In the genomic region with DNA sequence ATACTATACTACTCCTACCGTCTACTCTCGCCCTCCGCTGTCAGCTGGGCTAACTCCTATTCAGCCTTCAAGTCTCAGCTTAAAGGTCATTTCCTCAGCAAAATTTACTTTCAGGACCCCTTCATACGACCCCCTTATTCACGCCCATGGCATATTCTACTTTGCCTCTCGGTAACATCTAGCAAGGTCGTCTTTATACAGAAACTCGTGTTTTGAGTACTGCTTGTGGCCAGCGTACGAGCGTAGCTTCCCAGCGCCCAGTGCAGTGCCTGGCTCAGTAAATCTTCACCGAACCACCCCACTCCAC, we compare ENCODE assay signal across 8 cellular contexts. TPM values are rescaled to one million over a fixed set of nuclear protein-coding genes. Genes with fewer than 3 reads are reported as not detected.
A peak's percentile ranks its signal among the peaks of the same experiment; 100 is the strongest.
DNase-seq lines count a peak whose midpoint lies in the region; ATAC-seq and TF ChIP-seq lines count a peak whose summit lies in the region.

No MANE protein-coding gene starts in this region.

- ATAC-seq in HCT116: peak; percentile 30
- ATAC-seq in activated naive CD4-positive, alpha-beta T cell treated with anti-CD3 and anti-CD28 coated beads, Interleukin-2, amount 50 U/mL, for 72 hours: peak in 1 of 2 donors; percentile 36
- ATAC-seq in HG03135 (IDR thresholded peaks at IDR 0.05; ENCODE audit: unreplicated experiment): no peak

- RAD21 ChIA-PET in HCT116 (lab: Charles Lee; ENCODE audit: low non-redundant PET in 1 of 2, low total read pairs in 2 of 2, uncharacterized antibody in 2 of 2, unreplicated experiment in 2 of 2): no interaction called here

- no TSS peak for BruUV-seq in HCT116 (replicated peaks; lab: Mats Ljungman, UMichigan)

- H3K4me1 ChIP-seq in HCT116 (ENCODE audit: control insufficient read depth in 1 of 2, insufficient read depth in 2 of 2, low read length in 2 of 2): peaks cover 9 to 15% of the 10 kb centered on the region in 2 experiments; a peak in 3 of 4 replicates
- H3K4me1 ChIP-seq in thyroid gland: peaks cover 8 to 15% of the 10 kb centered on the region in 2 donors

- H3K36me3 Mint-ChIP-seq in activated naive CD4-positive, alpha-beta T cell treated with anti-CD3 and anti-CD28 coated beads, Interleukin-2, amount 50 U/mL, for 72 hours: peaks cover 23 to 28% of the 10 kb centered on the region in 2 donors

- peak overlapping the region; percentile 83 for H3K9ac ChIP-seq in HCT116 (ENCODE audit: low read length)

- peaks cover 21% of the 10 kb centered on the region for H3K79me2 ChIP-seq in HCT116 (ENCODE audit: insufficient read depth, low read length)

- no peak for TF ChIP-seq RAD21 in HCT116 (IDR thresholded peaks at IDR 0.05; ENCODE audit: low read depth)

- WGBS in thyroid gland, 2 donors: 3% methylated on average over 13 of the region's 13 CpGs

- H3K9me3 ChIP-seq in HCT116 (ENCODE audit: control insufficient read depth in 1 of 2, insufficient read depth in 1 of 2, low read depth in 1 of 2, low read length in 2 of 2): no peaks in the 10 kb centered on the region
- H3K9me3 ChIP-seq in thyroid gland: no peaks in the 10 kb centered on the region

- H2AFZ ChIP-seq in HCT116 (ENCODE audit: low read depth, low read length, poor library complexity, severe bottlenecking): peak overlapping the region; percentile 29

- no peaks in the 10 kb centered on the region for H3K9me2 ChIP-seq in HCT116 (ENCODE audit: insufficient read depth)

- peaks cover 23 to 25% of the 10 kb centered on the region in 2 experiments for H3K36me3 ChIP-seq in HCT116 (ENCODE audit: control insufficient read depth in 1 of 2, insufficient read depth in 2 of 2, low read length in 2 of 2)
- H3K36me3 ChIP-seq in kidney epithelial cell (ENCODE audit: control insufficient read depth, insufficient read depth, low read length): peaks cover 1% of the 10 kb centered on the region
- peaks cover 31 to 36% of the 10 kb centered on the region in 2 donors for H3K36me3 ChIP-seq in thyroid gland

- H3K27ac ChIP-seq in HCT116 (ENCODE audit: low read depth, low read length): peak overlapping the region; percentile 68
- peak overlapping the region; percentile 79 to 92 (median 82) for H3K27ac ChIP-seq in thyroid gland

- TF ChIP-seq CTCF in AG09309 (IDR thresholded peaks at IDR 0.05; ENCODE audit: control insufficient read depth, insufficient read depth, low read depth, low read length, missing control alignments) (no peak), HCT116 (IDR thresholded peaks at IDR 0.05 in 2 of 3, conservative IDR thresholded peaks at IDR 0.05 in 1 of 3; ENCODE audit: borderline replicate concordance in 1 of 3, insufficient read depth in 1 of 3, low read depth in 2 of 3, low read length in 2 of 3) (no peak), kidney epithelial cell (IDR thresholded peaks at IDR 0.05; ENCODE audit: insufficient read depth, low read length, poor library complexity, severe bottlenecking) (no peak), thyroid gland (IDR thresholded peaks at IDR 0.05) (no peak), GM10266 (IDR thresholded peaks at IDR 0.05; ENCODE audit: control insufficient read depth, insufficient read depth, low read depth, missing control alignments) (no peak)

- peak overlapping the region; percentile 99 for H3K27ac Mint-ChIP-seq in activated naive CD4-positive, alpha-beta T cell treated with anti-CD3 and anti-CD28 coated beads, Interleukin-2, amount 50 U/mL, for 72 hours

- CTCF ChIA-PET in HCT116 (lab: Charles Lee): no interaction called here

- TF ChIP-seq POLR2A in HCT116 (IDR thresholded peaks at IDR 0.05; ENCODE audit: borderline replicate concordance, extremely low read depth, insufficient read depth, insufficient read length) (no peak), thyroid gland (IDR thresholded peaks at IDR 0.05) (no peak)

- intact Hi-C loops in HCT116 (cut with micrococcal nuclease): no loop called here
- intact Hi-C loops in thyroid gland (cut with DNase I): no loop called here

- DNase-seq in AG09309 (ENCODE audit: low read depth) (no peak), HCT116 (ENCODE audit: low read depth, low spot score) (no peak), kidney epithelial cell (ENCODE audit: low read depth) (no peak), thyroid gland (no peak), GM10266 (ENCODE audit: extremely low spot score) (no peak), KBM-7 (no peak)
- no peak for DNase-seq in activated naive CD4-positive, alpha-beta T cell treated with anti-CD3 and anti-CD28 coated beads, Interleukin-2, amount 50 U/mL, for 72 hours (ENCODE audit: low spot score in 2 of 2)

- H3K4me3 ChIP-seq in AG09309 (ENCODE audit: control insufficient read depth, low read depth, low read length) (peak overlapping the region; percentile 99), HCT116 (replicated peaks in 1 of 2; ENCODE audit: low read depth in 1 of 2, low read length in 2 of 2) (peak overlapping the region; percentile 85 to 95), kidney epithelial cell (ENCODE audit: low read depth, low read length) (peak overlapping the region; percentile 81), thyroid gland (replicated peaks in 1 of 3) (peak overlapping the region; percentile 91 to 96 (median 91))

- no peaks in the 10 kb centered on the region for H3K9me3 Mint-ChIP-seq in activated naive CD4-positive, alpha-beta T cell treated with anti-CD3 and anti-CD28 coated beads, Interleukin-2, amount 50 U/mL, for 72 hours

- H4K20me1 ChIP-seq in HCT116 (ENCODE audit: insufficient read depth): no peaks in the 10 kb centered on the region

- peak overlapping the region; percentile 81 for H3K4me2 ChIP-seq in HCT116 (ENCODE audit: low read length)

- in situ Hi-C loops in KBM-7 (cut with MboI; ENCODE audit: low pct_unique_long_range_greater_than_20kb, low sequenced_read_pairs): no loop called here

- POLR2A ChIA-PET in HCT116 (lab: Charles Lee): interaction anchor here (0.8 to 1.5 kb wide), 4 partner anchors 9 to 18 kb away, joined by 3 to 4 read pairs (median 3); no protein-coding TSS in a partner anchor

- H3K27me3 ChIP-seq in HCT116 (ENCODE audit: insufficient read depth, low read length) (no peaks in the 10 kb centered on the region), kidney epithelial cell (ENCODE audit: control insufficient read depth, insufficient read depth, low read length) (no peaks in the 10 kb centered on the region), thyroid gland (no peaks in the 10 kb centered on the region)

TF ChIP-seq in HCT116, 20 proteins besides CTCF, POLR2A, EP300 and RAD21:
- TF ChIP-seq EZH2phosphoT487 (IDR thresholded peaks at IDR 0.05; ENCODE audit: borderline replicate concordance): no peak
- no peak for TF ChIP-seq SP1 (IDR thresholded peaks at IDR 0.05; ENCODE audit: low read depth)
- no peak for TF ChIP-seq FOSL1 (IDR thresholded peaks at IDR 0.05; ENCODE audit: low read depth)
- TF ChIP-seq, protein P1, sequence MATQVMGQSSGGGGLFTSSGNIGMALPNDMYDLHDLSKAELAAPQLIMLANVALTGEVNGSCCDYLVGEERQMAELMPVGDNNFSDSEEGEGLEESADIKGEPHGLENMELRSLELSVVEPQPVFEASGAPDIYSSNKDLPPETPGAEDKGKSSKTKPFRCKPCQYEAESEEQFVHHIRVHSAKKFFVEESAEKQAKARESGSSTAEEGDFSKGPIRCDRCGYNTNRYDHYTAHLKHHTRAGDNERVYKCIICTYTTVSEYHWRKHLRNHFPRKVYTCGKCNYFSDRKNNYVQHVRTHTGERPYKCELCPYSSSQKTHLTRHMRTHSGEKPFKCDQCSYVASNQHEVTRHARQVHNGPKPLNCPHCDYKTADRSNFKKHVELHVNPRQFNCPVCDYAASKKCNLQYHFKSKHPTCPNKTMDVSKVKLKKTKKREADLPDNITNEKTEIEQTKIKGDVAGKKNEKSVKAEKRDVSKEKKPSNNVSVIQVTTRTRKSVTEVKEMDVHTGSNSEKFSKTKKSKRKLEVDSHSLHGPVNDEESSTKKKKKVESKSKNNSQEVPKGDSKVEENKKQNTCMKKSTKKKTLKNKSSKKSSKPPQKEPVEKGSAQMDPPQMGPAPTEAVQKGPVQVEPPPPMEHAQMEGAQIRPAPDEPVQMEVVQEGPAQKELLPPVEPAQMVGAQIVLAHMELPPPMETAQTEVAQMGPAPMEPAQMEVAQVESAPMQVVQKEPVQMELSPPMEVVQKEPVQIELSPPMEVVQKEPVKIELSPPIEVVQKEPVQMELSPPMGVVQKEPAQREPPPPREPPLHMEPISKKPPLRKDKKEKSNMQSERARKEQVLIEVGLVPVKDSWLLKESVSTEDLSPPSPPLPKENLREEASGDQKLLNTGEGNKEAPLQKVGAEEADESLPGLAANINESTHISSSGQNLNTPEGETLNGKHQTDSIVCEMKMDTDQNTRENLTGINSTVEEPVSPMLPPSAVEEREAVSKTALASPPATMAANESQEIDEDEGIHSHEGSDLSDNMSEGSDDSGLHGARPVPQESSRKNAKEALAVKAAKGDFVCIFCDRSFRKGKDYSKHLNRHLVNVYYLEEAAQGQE (IDR thresholded peaks at IDR 0.05; ENCODE audit: low read depth): no peak
- TF ChIP-seq, protein P2, sequence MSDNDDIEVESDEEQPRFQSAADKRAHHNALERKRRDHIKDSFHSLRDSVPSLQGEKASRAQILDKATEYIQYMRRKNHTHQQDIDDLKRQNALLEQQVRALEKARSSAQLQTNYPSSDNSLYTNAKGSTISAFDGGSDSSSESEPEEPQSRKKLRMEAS (IDR thresholded peaks at IDR 0.05): no peak
- TF ChIP-seq JUND (IDR thresholded peaks at IDR 0.05): no peak
- no peak for TF ChIP-seq ELF1 (IDR thresholded peaks at IDR 0.05; ENCODE audit: borderline replicate concordance, low read depth)
- no peak for TF ChIP-seq POLR2AphosphoS5 (IDR thresholded peaks at IDR 0.05; ENCODE audit: low read depth, low read length)

RNA-seq across cellular contexts. Expression of gene CRNKL1, which starts 0.5 kb away (rescaled TPM):
- total RNA-seq in HCT116 (2021; ENCODE audit: unreplicated experiment) (20.4 TPM), kidney epithelial cell (18.3 and 22.4 TPM in 2 replicates), thyroid gland (10 to 100 TPM; 23.6 to 35.2 (median 27.2) TPM)
- polyA plus RNA-seq in HCT116 (2012): 9.6 and 12.1 TPM in 2 replicates
- 10 to 100 TPM; 16.5 to 19.1 TPM for total RNA-seq in activated naive CD4-positive, alpha-beta T cell treated with anti-CD3 and anti-CD28 coated beads, Interleukin-2, amount 50 U/mL, for 72 hours

RNA-seq across cellular contexts. Expression of gene CFAP61, which starts 0.6 kb away (rescaled TPM):
- 1.7 TPM for total RNA-seq in HCT116 (2021; ENCODE audit: unreplicated experiment)
- polyA plus RNA-seq in HCT116 (2012): 0.84 and 0.86 TPM in 2 replicates
- under 1 TPM in 1 of 2 donors, not detected in 1; 0.41 TPM for total RNA-seq in activated naive CD4-positive, alpha-beta T cell treated with anti-CD3 and anti-CD28 coated beads, Interleukin-2, amount 50 U/mL, for 72 hours
- total RNA-seq in kidney epithelial cell: 0.14 TPM in 1 of 2 replicates, not detected in the other
- total RNA-seq in thyroid gland: 1 to 10 TPM in 2 of 4 donors, under 1 TPM in 2; 0.34 to 1.6 (median 1.1) TPM

RNA-seq across cellular contexts. Expression of gene NAA20, which starts 34.6 kb away (rescaled TPM):
- total RNA-seq in HCT116 (2021; ENCODE audit: unreplicated experiment): 71.5 TPM
- polyA plus RNA-seq in HCT116 (2012): 38.9 and 53.5 TPM in 2 replicates
- total RNA-seq in activated naive CD4-positive, alpha-beta T cell treated with anti-CD3 and anti-CD28 coated beads, Interleukin-2, amount 50 U/mL, for 72 hours: 10 to 100 TPM; 50.5 to 67.5 TPM
- total RNA-seq in kidney epithelial cell: 53.6 and 54.9 TPM in 2 replicates
- total RNA-seq in thyroid gland: 10 to 100 TPM; 53.3 to 65.7 (median 64.0) TPM
